In genomic region chr10:101061814-101062230, GRCh38 we compare ENCODE assay signal across 8 cellular contexts. TPM values are rescaled to one million over a fixed set of nuclear protein-coding genes. Genes with fewer than 3 reads are reported as not detected.
A peak's percentile ranks its signal among the peaks of the same experiment; 100 is the strongest.
DNase-seq lines count a peak whose midpoint lies in the region; ATAC-seq, FAIRE-seq and TF ChIP-seq lines count a peak whose summit lies in the region.

KAZALD1 (plus strand) TSS chr10:101061989; CDS start chr10:101062593, 604 bp downstream.

- H3K56ac ChIP-seq in H1 (replicated peaks; ENCODE audit: insufficient read length, low read depth, low read length), result peak within 1 kb of the TSS; percentile 3

- peak within 1 kb of the TSS; percentile 13; the same call in 1 of the 2 replicates for H2BK20ac ChIP-seq in H1 (ENCODE audit: low read length)

- H3F3A ChIP-seq in neural cell (ENCODE audit: insufficient read depth, low read length, poor library complexity, severe bottlenecking), result peaks cover 3% of the 10 kb centered on the region

- TF ChIP-seq EP300 in H1 (IDR thresholded peaks at IDR 0.05; ENCODE audit: borderline replicate concordance in 1 of 2, low read depth in 2 of 2, low read length in 2 of 2), result no peak
- TF ChIP-seq EP300 in neural cell (conservative IDR thresholded peaks at IDR 0.05; ENCODE audit: poor library complexity, severe bottlenecking), result no peak

- intact Hi-C loops in CD14-positive monocyte (cut with micrococcal nuclease), result loop anchor here in 1 of 2 donors (1.0 kb wide), 1 partner anchor 9 kb away; no protein-coding TSS in a partner anchor

- peak within 1 kb of the TSS; percentile 100 for H3K18ac ChIP-seq in H1 (ENCODE audit: extremely low read depth, low read length)

- no peaks in the 10 kb centered on the region for H3K9me3 ChIP-seq in MG63
- no peaks in the 10 kb centered on the region for H3K9me3 ChIP-seq in H1 (ENCODE audit: insufficient read depth in 2 of 2, low read depth in 1 of 2, low read length in 1 of 2)
- no peaks in the 10 kb centered on the region for H3K9me3 ChIP-seq in neural cell (ENCODE audit: low read length)

- TF ChIP-seq RAD21 in H1 (IDR thresholded peaks at IDR 0.05 in 1 of 2, conservative IDR thresholded peaks at IDR 0.05 in 1 of 2; ENCODE audit: low read depth in 2 of 2, low read length in 2 of 2), result no peak
- no peak for TF ChIP-seq RAD21 in neural cell (conservative IDR thresholded peaks at IDR 0.05)

- peak within 1 kb of the TSS; percentile 99 for H2BK5ac ChIP-seq in H1 (ENCODE audit: low read depth, low read length)

- H2AFZ ChIP-seq in H1 (ENCODE audit: low read length) (peak within 1 kb of the TSS; percentile 85), neural cell (ENCODE audit: low read depth, low read length) (peak within 1 kb of the TSS; percentile 99)

- no peak within 1 kb of the TSS for H3K4ac ChIP-seq in H1 (replicated peaks; ENCODE audit: insufficient read length, low read depth, low read length)

- peak within 1 kb of the TSS; percentile 85; the same call in 1 of the 2 replicates for H2BK12ac ChIP-seq in H1 (ENCODE audit: low read depth, low read length)

- H2AK5ac ChIP-seq in H1 (ENCODE audit: low read depth, low read length), result no peak within 1 kb of the TSS

- H3K4me1 ChIP-seq in H1 (replicated peaks in 1 of 4; ENCODE audit: control insufficient read depth in 3 of 4, insufficient read depth in 4 of 4, low read length in 3 of 4), result peaks cover 4 to 35% (median 23%) of the 10 kb centered on the region in 4 experiments

- TF ChIP-seq POLR2A in H1 (IDR thresholded peaks at IDR 0.05; ENCODE audit: control extremely low read depth in 1 of 2, low read depth in 2 of 2, low read length in 2 of 2), result no peak

- H3K23me2 ChIP-seq in H1 (ENCODE audit: low read depth, low read length), result peaks cover 21% of the 10 kb centered on the region; the same call in 1 of the 2 replicates

- H3K36me3 ChIP-seq in MG63 (peaks cover 19% of the 10 kb centered on the region), H1 (ENCODE audit: control insufficient read depth in 2 of 4, insufficient read depth in 4 of 4, low read length in 3 of 4) (no peaks in the 10 kb centered on the region; a peak in 1 of 8 replicates), neural cell (ENCODE audit: insufficient read depth, low read length) (no peaks in the 10 kb centered on the region)

- CTCF ChIA-PET in H1 (lab: Charles Lee; ENCODE audit: partially characterized antibody), result interaction anchor here (0.6 to 59.5 kb wide), 11 partner anchors 12 to 1349 kb away, joined by 3 to 2176 read pairs (median 6); partner anchors contain the start of genes KAZALD1, PDZD7 and SFXN3

- 2% methylated on average over 21 of the region's 22 CpGs; no CpG with 5 or more reads in 1 of the 2 experiments for WGBS in H1 (ENCODE audit: extremely low coverage in 1 of 2, insufficient coverage in 1 of 2, insufficient read length in 1 of 2, insufficient replicate concordance in 2 of 2, low coverage in 1 of 2, low lambda C conversion rate in 2 of 2, missing lambda C conversion rate in 1 of 2), 2 experiments

- peaks cover 49 to 57% (median 51%) of the 10 kb centered on the region in 3 donors for H3K27me3 Mint-ChIP-seq in CD14-positive monocyte (ENCODE audit: low read depth in 3 of 3)

- no peak within 1 kb of the TSS for H3K14ac ChIP-seq in H1 (ENCODE audit: insufficient read length)

- H4K5ac ChIP-seq in H1 (ENCODE audit: insufficient read length, low read depth, low read length), result peak within 1 kb of the TSS; percentile 100

- TF ChIP-seq CTCF in CD14-positive monocyte (IDR thresholded peaks at IDR 0.05) (no peak), H1 (IDR thresholded peaks at IDR 0.05; ENCODE audit: control extremely low read depth in 1 of 3, insufficient read depth in 1 of 3, low read depth in 1 of 3, low read length in 3 of 3) (no peak), neural cell (IDR thresholded peaks at IDR 0.05; ENCODE audit: poor library complexity, severe bottlenecking) (no peak)

- ATAC-seq in GM19452 (IDR thresholded peaks at IDR 0.05; ENCODE audit: unreplicated experiment), result no peak

- H3K4me1 Mint-ChIP-seq in CD14-positive monocyte, result peaks cover 61% of the 10 kb centered on the region

- peak within 1 kb of the TSS; percentile 78 to 97 (median 92); a peak in 6 of 7 replicates for H3K9ac ChIP-seq in H1 (replicated peaks in 1 of 4; ENCODE audit: extremely low read depth in 1 of 4, low read depth in 3 of 4, low read length in 3 of 4)
- peak within 1 kb of the TSS; percentile 94 for H3K9ac ChIP-seq in neural cell (ENCODE audit: low read length)

- no peak for DNase-seq in CD14-positive monocyte (ENCODE audit: low spot score)
- no peak for DNase-seq in MG63
- peak in 1 of 2 experiments; percentile 75 for DNase-seq in H1 (ENCODE audit: low read depth in 1 of 2, low spot score in 2 of 2)
- DNase-seq in HuH-7 (ENCODE audit: low spot score), result no peak
- DNase-seq in NAMALWA (ENCODE audit: low spot score), result no peak
- DNase-seq in NCI-H345 (lab: John Stamatoyannopoulos, UW), result no peak

- no peak for FAIRE-seq in H1 (lab: Jason Lieb, UNC)

- peak within 1 kb of the TSS; percentile 40; the same call in 1 of the 2 replicates for H2BK15ac ChIP-seq in H1 (ENCODE audit: low read length)

- peak within 1 kb of the TSS; percentile 96 for H4K8ac ChIP-seq in H1 (ENCODE audit: extremely low read depth, insufficient read depth, low read length)

- H3K9me2 ChIP-seq in neural cell (ENCODE audit: insufficient read depth, low read length), result no peaks in the 10 kb centered on the region

- peak within 1 kb of the TSS; percentile 88 to 98 (median 96) for H3K27ac Mint-ChIP-seq in CD14-positive monocyte

- H3K79me2 ChIP-seq in H1 (ENCODE audit: control insufficient read depth in 1 of 2, insufficient read depth in 2 of 2, low read length in 2 of 2) (peaks cover 0 to 3% of the 10 kb centered on the region in 2 experiments; a peak in 1 of 4 replicates), neural cell (replicated peaks; ENCODE audit: insufficient read depth, low read length) (no peaks in the 10 kb centered on the region)

- POLR2A ChIA-PET in H1 (lab: Charles Lee; ENCODE audit: partially characterized antibody), result interaction anchor here (0.7 to 8.4 kb wide), 7 partner anchors 13 to 166 kb away, joined by 3 to 85 read pairs (median 3); no protein-coding TSS in a partner anchor

- no peak within 1 kb of the TSS for H2BK120ac ChIP-seq in H1 (replicated peaks; ENCODE audit: low read depth, low read length)

- H4K20me1 ChIP-seq in H1 (replicated peaks in 1 of 2; ENCODE audit: control insufficient read depth in 1 of 2, insufficient read depth in 2 of 2, low read length in 2 of 2) (peaks cover 8 to 25% of the 10 kb centered on the region in 2 experiments), neural cell (ENCODE audit: insufficient read depth) (no peaks in the 10 kb centered on the region)

- H3K27me3 ChIP-seq in MG63 (no peaks in the 10 kb centered on the region), H1 (replicated peaks in 1 of 4; ENCODE audit: control insufficient read depth in 3 of 4, extremely low read depth in 1 of 4, insufficient read depth in 3 of 4, low read length in 3 of 4) (peaks cover 50 to 58% (median 54%) of the 10 kb centered on the region in 4 experiments), neural cell (ENCODE audit: insufficient read depth, low read depth, low read length) (peaks cover 59% of the 10 kb centered on the region)

- no peaks in the 10 kb centered on the region for H3K79me1 ChIP-seq in H1 (ENCODE audit: low read depth, low read length)

- peak within 1 kb of the TSS; percentile 87 to 92 for H3K4me3 Mint-ChIP-seq in CD14-positive monocyte

- H3K27ac ChIP-seq in H1 (ENCODE audit: low read depth, low read length), result peak within 1 kb of the TSS; percentile 76; the same call in 1 of the 2 replicates
- H3K27ac ChIP-seq in neural cell (ENCODE audit: low read length), result peak within 1 kb of the TSS; percentile 88

- H3K23ac ChIP-seq in H1 (ENCODE audit: insufficient read length), result no peak within 1 kb of the TSS

- peaks cover 9 to 29% of the 10 kb centered on the region in 2 donors for H3K36me3 Mint-ChIP-seq in CD14-positive monocyte

- H4K91ac ChIP-seq in H1 (replicated peaks; ENCODE audit: insufficient read length, low read length), result peak within 1 kb of the TSS; percentile 51

- H3K4me3 ChIP-seq in MG63 (peak within 1 kb of the TSS; percentile 82), H1 (ENCODE audit: extremely low read depth in 1 of 4, insufficient read depth in 2 of 4, low read depth in 3 of 4, low read length in 4 of 4) (peak within 1 kb of the TSS; percentile 89 to 97 (median 94)), neural cell (ENCODE audit: low read length) (peak within 1 kb of the TSS; percentile 94)

- H3K4me2 ChIP-seq in H1 (ENCODE audit: insufficient read depth in 1 of 2, low read depth in 2 of 2, low read length in 2 of 2), result peak within 1 kb of the TSS; percentile 67 to 93
- no peak within 1 kb of the TSS for H3K4me2 ChIP-seq in neural cell (ENCODE audit: low read length)

- peaks cover 0 to 6% (median 2%) of the 10 kb centered on the region in 7 donors for H3K9me3 Mint-ChIP-seq in CD14-positive monocyte

TF ChIP-seq in H1, 55 proteins besides CTCF, POLR2A, EP300 and RAD21:
- TF ChIP-seq SUZ12 (IDR thresholded peaks at IDR 0.05; ENCODE audit: low read length), result peak; percentile 16; the same call in 1 of the 2 replicates
- TF ChIP-seq KDM4A (IDR thresholded peaks at IDR 0.05; ENCODE audit: low read depth, low read length, severe bottlenecking), result no peak

TF ChIP-seq in neural cell, 6 proteins besides CTCF, POLR2A, EP300 and RAD21 (continues in another document):
- no peak for TF ChIP-seq MXI1 (conservative IDR thresholded peaks at IDR 0.05; ENCODE audit: poor library complexity, severe bottlenecking)
- TF ChIP-seq TAF1 (IDR thresholded peaks at IDR 0.05; ENCODE audit: low read depth), result no peak

RNA-seq across cellular contexts. Expression of gene KAZALD1, which starts in this region (rescaled TPM):
- polyA plus RNA-seq in CD14-positive monocyte (under 1 TPM; 0.15 to 0.53 TPM), H1 (2011; rRNA removed) (0.65 and 1.1 TPM in 2 replicates), neural cell (1.2 and 1.6 TPM in 2 replicates)
- total RNA-seq in MG63 (2014; rRNA removed; shearing (Covaris generic); ENCODE audit: low replicate concordance), result 27.7 and 54.4 TPM in 2 replicates
- 0.84 and 1.9 TPM in 2 replicates for total RNA-seq in H1 (2021; fragmentation: NEBNext Ultra II Directional; extraction: Animal tissue kit (Norgen Biotek cat#: 25700))
- 0.97 TPM for polyA plus RNA-seq in H1 (2011; cell fraction: cytosol; rRNA removed)
- 2.2 TPM for polyA plus RNA-seq in H1 (2011; cell fraction: nucleus; rRNA removed)
- polyA plus RNA-seq in H1 (2012, experiment 1 of 2), result 0.84 to 1.2 TPM (median 1.1 TPM) in 4 replicates
- 0.28 TPM for polyA plus RNA-seq in H1 (2012, experiment 2 of 2)
- polyA plus RNA-seq in H1 (2013, experiment 1 of 2), result 1.0 TPM
- 1.1 TPM for polyA plus RNA-seq in H1 (2013, experiment 2 of 2)
- 0.76 and 1.0 TPM in 2 replicates for polyA minus RNA-seq in H1 (2011; rRNA and poly(A)+ RNA removed)
- 0.81 TPM for polyA minus RNA-seq in H1 (2011; cell fraction: cytosol; rRNA and poly(A)+ RNA removed)
- polyA minus RNA-seq in H1 (2011; cell fraction: nucleus; rRNA and poly(A)+ RNA removed), result 3.6 TPM
- 1.5 and 1.6 TPM in 2 replicates for polyA minus RNA-seq in neural cell
